Comparison of ENCODE assay signal across 1 cellular context in the genomic region with DNA sequence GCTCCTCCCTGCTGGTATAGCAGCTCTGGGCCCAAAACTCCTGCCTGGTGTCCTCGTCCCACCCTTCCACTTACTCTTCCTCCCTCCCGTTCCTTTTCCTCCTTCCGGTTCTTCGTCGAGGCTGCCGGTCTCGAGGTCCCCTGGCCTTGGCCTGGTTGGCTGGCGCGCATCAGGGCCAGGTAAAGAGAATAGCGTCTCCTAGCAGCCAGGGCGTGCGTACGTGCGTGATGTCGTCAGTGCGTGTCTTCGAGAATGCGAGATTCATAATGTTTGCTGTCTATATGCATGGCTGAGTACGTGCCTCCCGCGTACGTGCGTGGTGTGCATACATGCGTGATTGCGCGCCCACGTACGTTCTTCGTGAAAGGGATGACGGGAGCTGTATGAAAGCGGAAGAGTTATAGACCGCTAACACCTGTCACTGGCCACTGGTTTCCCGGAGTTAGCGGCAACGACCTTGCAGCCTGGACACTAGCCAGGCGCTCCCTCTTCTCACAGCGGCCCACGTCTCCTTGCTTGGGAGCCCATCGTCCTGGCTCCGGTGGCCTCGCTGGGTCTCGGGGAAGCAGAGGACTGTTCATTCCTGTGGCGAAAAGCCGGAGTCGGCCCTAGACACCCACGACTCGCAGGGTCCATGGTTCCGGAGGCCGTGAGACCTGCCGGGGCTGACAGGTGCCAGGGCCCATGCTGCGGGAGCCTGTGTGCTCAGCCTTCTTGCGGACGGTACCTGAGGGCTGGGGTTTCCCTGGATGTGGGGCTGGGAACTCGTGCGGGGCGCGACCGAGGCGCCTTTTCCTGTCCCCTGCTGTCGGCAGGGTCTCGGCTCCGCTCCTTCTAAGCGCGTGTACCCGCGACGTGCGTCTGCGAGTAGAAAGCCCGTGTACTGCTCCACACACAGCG.
TF ChIP-seq lines count a peak whose summit lies in the region.

EOLA1 (plus strand) TSS at position 392 of the 900 bp plus-strand sequence. CDS start 4,619 bp downstream, outside the sequence.

TF ChIP-seq in HCT116, 20 proteins besides CTCF, POLR2A, EP300 and RAD21 (continued from another document):
- no peak for TF ChIP-seq REST (IDR thresholded peaks at IDR 0.05; ENCODE audit: low read depth)
- TF ChIP-seq ZNF274 (IDR thresholded peaks at IDR 0.05; ENCODE audit: low read depth, low read length) = no peak
- peak; percentile 75; the same call in 1 of the 2 replicates for TF ChIP-seq EGR1 (IDR thresholded peaks at IDR 0.05; ENCODE audit: low read depth)
- TF ChIP-seq JUND (IDR thresholded peaks at IDR 0.05) = no peak
- TF ChIP-seq TCF7L2 (IDR thresholded peaks at IDR 0.05; ENCODE audit: borderline replicate concordance, extremely low read depth, insufficient read depth, insufficient read length) = no peak
- TF ChIP-seq ZFX (IDR thresholded peaks at IDR 0.05) = no peak
- TF ChIP-seq SIN3A (IDR thresholded peaks at IDR 0.05; ENCODE audit: low read depth) = peak; percentile 85
